In the genomic region with DNA sequence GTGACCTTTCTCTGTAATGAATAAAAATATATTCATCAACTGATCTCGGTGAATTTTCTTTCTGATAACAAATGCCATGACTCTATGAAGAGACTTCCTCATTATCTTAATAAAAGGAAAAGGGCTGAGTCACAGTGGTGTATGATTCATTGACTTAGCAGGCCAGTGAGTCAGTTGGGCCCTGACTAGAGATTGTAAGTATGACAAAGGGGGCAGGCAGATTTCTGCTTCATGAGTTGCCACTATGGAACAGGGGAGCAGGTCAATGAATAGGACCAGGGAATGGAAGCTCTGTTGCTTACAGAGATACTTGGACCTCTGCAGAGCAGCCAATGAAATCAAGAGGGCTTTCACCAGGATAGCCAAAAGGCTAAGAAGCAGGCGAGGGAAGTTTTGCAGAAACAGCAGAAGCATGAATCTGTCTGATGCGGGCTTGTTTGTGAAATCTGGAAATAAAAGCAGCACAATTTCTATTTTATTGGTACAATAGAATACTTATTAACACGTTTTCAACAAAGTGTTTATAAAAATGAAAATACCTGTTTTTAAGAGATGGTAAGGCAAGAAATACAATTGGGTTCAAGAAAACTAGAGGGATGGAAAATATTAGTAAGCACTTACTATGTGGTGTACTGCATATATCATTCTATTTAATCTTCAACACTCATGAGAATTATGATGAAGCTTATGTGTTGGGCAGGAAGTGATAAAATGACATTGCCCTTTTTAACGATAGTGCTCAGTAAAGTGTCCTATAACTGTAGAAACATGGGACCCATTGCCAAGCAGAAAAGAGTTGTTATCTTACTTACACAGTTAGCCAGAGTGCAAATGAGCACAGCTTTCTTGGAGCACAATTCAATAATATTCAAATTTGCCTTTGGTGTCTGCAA, we compare ENCODE assay signal across 8 cellular contexts.
DNase-seq lines count a peak whose midpoint lies in the region; ATAC-seq and TF ChIP-seq lines count a peak whose summit lies in the region.

No MANE protein-coding gene starts in this region.

- peaks cover 6 to 8% of the 10 kb centered on the region in 2 donors for H3K27me3 Mint-ChIP-seq in stimulated activated naive B cell treated with anti-CD40 and anti-IgM and Interleukin-4, amounts not matched to agents 10 μg/mL and 1 μg/mL and 100 μg/mL, for 72 hours

- 55% methylated on average over 5 of the region's 5 CpGs for WGBS in right cardiac atrium

- no peak overlapping the region for H3K27ac ChIP-seq in right cardiac atrium (ENCODE audit: low read length)

- no peak overlapping the region for H3K4me3 Mint-ChIP-seq in stimulated activated naive B cell treated with anti-CD40 and anti-IgM and Interleukin-4, amounts not matched to agents 10 μg/mL and 1 μg/mL and 100 μg/mL, for 72 hours

- no peak overlapping the region for H3K4me3 ChIP-seq in right cardiac atrium (ENCODE audit: low read length)

- H3K27ac Mint-ChIP-seq in stimulated activated naive B cell treated with anti-CD40 and anti-IgM and Interleukin-4, amounts not matched to agents 10 μg/mL and 1 μg/mL and 100 μg/mL, for 72 hours = no peak overlapping the region

- H3K9me3 Mint-ChIP-seq in stimulated activated naive B cell treated with anti-CD40 and anti-IgM and Interleukin-4, amounts not matched to agents 10 μg/mL and 1 μg/mL and 100 μg/mL, for 72 hours = peaks cover 0 to 3% of the 10 kb centered on the region in 2 donors

- no peaks in the 10 kb centered on the region for H3K4me1 ChIP-seq in right cardiac atrium (ENCODE audit: control insufficient read depth, insufficient read depth, low read length)

- no peaks in the 10 kb centered on the region for H3K9me3 ChIP-seq in right cardiac atrium (ENCODE audit: control insufficient read depth, low read length)

- intact Hi-C loops in right cardiac atrium (cut with DNase I) (no loop called here), left ventricle myocardium superior (cut with micrococcal nuclease) (no loop called here)

- ATAC-seq in right cardiac atrium = peak; percentile 78 to 97
- no peak for ATAC-seq in left ventricle myocardium superior
- peak; percentile 99 for ATAC-seq in SK-N-SH treated with all-trans-retinoic acid at 6 μM for 48 hours
- ATAC-seq in stimulated activated naive B cell treated with anti-CD40 and anti-IgM and Interleukin-4, amounts not matched to agents 10 μg/mL and 1 μg/mL and 100 μg/mL, for 72 hours (replicated peaks) = peak; percentile 76 to 80
- no peak for ATAC-seq in GM18867 (IDR thresholded peaks at IDR 0.05; ENCODE audit: unreplicated experiment)

- no peak for TF ChIP-seq CTCF in GM10248 (IDR thresholded peaks at IDR 0.05; ENCODE audit: control extremely low read depth, extremely low read depth, low read depth, missing control alignments)

- peaks cover 0 to 3% of the 10 kb centered on the region in 2 donors for H3K36me3 Mint-ChIP-seq in stimulated activated naive B cell treated with anti-CD40 and anti-IgM and Interleukin-4, amounts not matched to agents 10 μg/mL and 1 μg/mL and 100 μg/mL, for 72 hours

- DNase-seq in right cardiac atrium = peak in 1 of 3 donors; percentile 17
- DNase-seq in left ventricle myocardium superior = no peak
- peak; percentile 90 for DNase-seq in glomerular endothelial cell (ENCODE audit: extremely low read depth, low read depth, low spot score)
- DNase-seq in stimulated activated naive B cell treated with anti-CD40 and anti-IgM and Interleukin-4, amounts not matched to agents 10 μg/mL and 1 μg/mL and 100 μg/mL, for 72 hours = no peak
- no peak for DNase-seq in GM10248 (ENCODE audit: extremely low spot score)
- no peak for DNase-seq in NCI-H748 treated with DMSO at 0.1 percent for 48 hours (lab: John Stamatoyannopoulos, UW)

- H3K27me3 ChIP-seq in right cardiac atrium (ENCODE audit: control insufficient read depth, insufficient read depth) = no peaks in the 10 kb centered on the region

- POLR2A ChIA-PET in GM10248 (lab: Yijun Ruan, JAX) = no interaction called here

- H3K4me1 Mint-ChIP-seq in stimulated activated naive B cell treated with anti-CD40 and anti-IgM and Interleukin-4, amounts not matched to agents 10 μg/mL and 1 μg/mL and 100 μg/mL, for 72 hours = peaks cover 4 to 16% of the 10 kb centered on the region in 2 donors

- CTCF ChIA-PET in GM10248 (lab: Yijun Ruan, JAX) = interaction anchor here (1.8 kb wide), 1 partner anchor 16 kb away, joined by 5 read pairs; no protein-coding TSS in a partner anchor

TF ChIP-seq in SK-N-SH treated with all-trans-retinoic acid at 6 μM for 48 hours, 23 proteins besides CTCF, POLR2A, EP300 and RAD21:
- TF ChIP-seq ISL1 (CRISPR knock-in tag; IDR thresholded peaks at IDR 0.05) = peak; percentile 63
- peak; percentile 60; the same call in 1 of the 2 replicates for TF ChIP-seq ZC3H10 (CRISPR knock-in tag; IDR thresholded peaks at IDR 0.05)
- TF ChIP-seq RARB (CRISPR knock-in tag; IDR thresholded peaks at IDR 0.05) = no peak

Comparison
In these comparisons a context has a peak if more than half of its experiments do, and no peak if none do; other contexts are left out.
1. ATAC-seq: peak in right cardiac atrium (2 of 2), SK-N-SH treated with all-trans-retinoic acid at 6 μM for 48 hours (single experiment) and stimulated activated naive B cell treated with anti-CD40 and anti-IgM and Interleukin-4, amounts not matched to agents 10 μg/mL and 1 μg/mL and 100 μg/mL, for 72 hours (2 of 2); none in left ventricle myocardium superior (single experiment) and GM18867 (single experiment).